Comparison of ENCODE assay signal across 1 cellular context in the genomic region with DNA sequence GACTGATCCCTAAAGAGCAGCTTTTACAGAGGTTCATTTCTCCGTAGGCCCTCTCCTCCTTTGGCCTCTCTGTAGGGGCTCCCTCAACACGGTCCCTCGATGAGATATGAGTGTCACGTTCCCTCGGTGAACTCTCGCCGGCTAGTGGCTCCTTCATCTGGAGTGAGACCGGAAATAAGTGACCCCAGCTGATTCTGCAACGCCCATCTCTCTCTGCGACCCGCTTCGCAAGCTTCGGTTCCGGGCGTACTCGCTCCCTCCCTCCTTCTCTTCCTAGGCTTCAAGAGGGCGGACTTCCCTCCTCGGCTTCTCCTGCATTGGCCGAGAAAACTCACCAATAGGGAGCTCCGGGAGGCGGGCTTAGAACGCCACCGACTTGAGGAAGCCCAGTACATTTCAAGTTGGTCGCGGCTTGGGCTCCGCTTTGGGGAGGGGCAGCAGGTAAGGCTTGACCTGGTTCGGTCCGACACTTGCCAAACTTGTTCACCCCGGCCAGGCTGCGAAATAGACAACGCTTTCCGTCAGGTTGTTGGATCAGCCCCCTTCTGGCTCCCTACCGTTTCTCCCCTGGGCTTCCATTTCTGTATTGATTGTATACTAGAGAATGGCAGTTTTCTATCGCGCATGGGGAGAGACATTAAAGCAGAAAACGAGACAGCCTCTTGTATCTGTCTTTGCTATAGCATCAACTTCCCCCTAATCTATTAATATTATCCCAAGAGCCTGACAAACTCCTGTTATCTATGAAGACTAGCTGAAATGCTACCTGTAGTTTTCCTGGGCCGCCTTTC.
TF ChIP-seq lines count a peak whose summit lies in the region.

A gene (minus strand): TSS at position 248 of the 791 bp plus-strand sequence. CDS start 2,816 bp downstream, outside the sequence.
A gene with protein sequence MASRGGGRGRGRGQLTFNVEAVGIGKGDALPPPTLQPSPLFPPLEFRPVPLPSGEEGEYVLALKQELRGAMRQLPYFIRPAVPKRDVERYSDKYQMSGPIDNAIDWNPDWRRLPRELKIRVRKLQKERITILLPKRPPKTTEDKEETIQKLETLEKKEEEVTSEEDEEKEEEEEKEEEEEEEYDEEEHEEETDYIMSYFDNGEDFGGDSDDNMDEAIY (plus strand): TSS at position 363 of the 791 bp plus-strand sequence. CDS start 10,176 bp downstream, outside the sequence.

TF ChIP-seq in HepG2, 621 proteins besides CTCF, POLR2A, EP300 and RAD21 (continued from another document and continues in another):
- TF ChIP-seq MAZ (IDR thresholded peaks at IDR 0.05; ENCODE audit: borderline replicate concordance, low read depth, low read length): peak; percentile 21; the same call in 1 of the 2 replicates
- TF ChIP-seq MAZ (CRISPR knock-in tag; IDR thresholded peaks at IDR 0.05; ENCODE audit: low read depth): 0 out of 2 replicates have a peak, but pooled peaks have one; percentile 52
- no peak for TF ChIP-seq ZNF589 (CRISPR knock-in tag; conservative IDR thresholded peaks at IDR 0.05)
- TF ChIP-seq NFKB2 (CRISPR knock-in tag; IDR thresholded peaks at IDR 0.05; ENCODE audit: borderline replicate concordance): 0 out of 2 replicates have a peak, but pooled peaks have one; percentile 18
- TF ChIP-seq TEAD3 (CRISPR knock-in tag; optimal IDR thresholded peaks at IDR 0.05; ENCODE audit: borderline replicate concordance): peak; percentile 61
- TF ChIP-seq HOXA3 (CRISPR knock-in tag; IDR thresholded peaks at IDR 0.05): peak; percentile 54; the same call in 1 of the 2 replicates
- TF ChIP-seq, protein P1, sequence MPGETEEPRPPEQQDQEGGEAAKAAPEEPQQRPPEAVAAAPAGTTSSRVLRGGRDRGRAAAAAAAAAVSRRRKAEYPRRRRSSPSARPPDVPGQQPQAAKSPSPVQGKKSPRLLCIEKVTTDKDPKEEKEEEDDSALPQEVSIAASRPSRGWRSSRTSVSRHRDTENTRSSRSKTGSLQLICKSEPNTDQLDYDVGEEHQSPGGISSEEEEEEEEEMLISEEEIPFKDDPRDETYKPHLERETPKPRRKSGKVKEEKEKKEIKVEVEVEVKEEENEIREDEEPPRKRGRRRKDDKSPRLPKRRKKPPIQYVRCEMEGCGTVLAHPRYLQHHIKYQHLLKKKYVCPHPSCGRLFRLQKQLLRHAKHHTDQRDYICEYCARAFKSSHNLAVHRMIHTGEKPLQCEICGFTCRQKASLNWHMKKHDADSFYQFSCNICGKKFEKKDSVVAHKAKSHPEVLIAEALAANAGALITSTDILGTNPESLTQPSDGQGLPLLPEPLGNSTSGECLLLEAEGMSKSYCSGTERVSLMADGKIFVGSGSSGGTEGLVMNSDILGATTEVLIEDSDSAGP (CRISPR knock-in tag; IDR thresholded peaks at IDR 0.05; ENCODE audit: borderline replicate concordance): peak; percentile 72; the same call in 1 of the 2 replicates
- TF ChIP-seq TCF12 (IDR thresholded peaks at IDR 0.05): no peak
- 0 out of 2 replicates have a peak, but pooled peaks have one; percentile 36 for TF ChIP-seq TCF12 (CRISPR knock-in tag; IDR thresholded peaks at IDR 0.05)
- TF ChIP-seq ARHGAP35 (CRISPR knock-in tag; IDR thresholded peaks at IDR 0.05; ENCODE audit: borderline replicate concordance): 0 out of 2 replicates have a peak, but pooled peaks have one; percentile 33
- TF ChIP-seq NFE2 (CRISPR knock-in tag; IDR thresholded peaks at IDR 0.05): no peak
- TF ChIP-seq ETV6 (CRISPR knock-in tag; conservative IDR thresholded peaks at IDR 0.05): peak; percentile 83
- TF ChIP-seq ZFP90 (CRISPR knock-in tag; IDR thresholded peaks at IDR 0.05; ENCODE audit: borderline replicate concordance): 0 out of 2 replicates have a peak, but pooled peaks have one; percentile 62
- TF ChIP-seq, protein P2, sequence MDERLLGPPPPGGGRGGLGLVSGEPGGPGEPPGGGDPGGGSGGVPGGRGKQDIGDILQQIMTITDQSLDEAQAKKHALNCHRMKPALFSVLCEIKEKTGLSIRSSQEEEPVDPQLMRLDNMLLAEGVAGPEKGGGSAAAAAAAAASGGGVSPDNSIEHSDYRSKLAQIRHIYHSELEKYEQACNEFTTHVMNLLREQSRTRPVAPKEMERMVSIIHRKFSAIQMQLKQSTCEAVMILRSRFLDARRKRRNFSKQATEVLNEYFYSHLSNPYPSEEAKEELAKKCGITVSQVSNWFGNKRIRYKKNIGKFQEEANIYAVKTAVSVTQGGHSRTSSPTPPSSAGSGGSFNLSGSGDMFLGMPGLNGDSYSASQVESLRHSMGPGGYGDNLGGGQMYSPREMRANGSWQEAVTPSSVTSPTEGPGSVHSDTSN (CRISPR knock-in tag; IDR thresholded peaks at IDR 0.05): no peak
- peak; percentile 95 for TF ChIP-seq ETV5 (CRISPR knock-in tag; IDR thresholded peaks at IDR 0.05; ENCODE audit: borderline replicate concordance)
- TF ChIP-seq ZNF33A (CRISPR knock-in tag; IDR thresholded peaks at IDR 0.05; ENCODE audit: borderline replicate concordance): no peak
- TF ChIP-seq ZNF225 (CRISPR knock-in tag; IDR thresholded peaks at IDR 0.05): no peak
- TF ChIP-seq GABPB1 (CRISPR knock-in tag; IDR thresholded peaks at IDR 0.05): peak; percentile 82
- TF ChIP-seq, protein P3, sequence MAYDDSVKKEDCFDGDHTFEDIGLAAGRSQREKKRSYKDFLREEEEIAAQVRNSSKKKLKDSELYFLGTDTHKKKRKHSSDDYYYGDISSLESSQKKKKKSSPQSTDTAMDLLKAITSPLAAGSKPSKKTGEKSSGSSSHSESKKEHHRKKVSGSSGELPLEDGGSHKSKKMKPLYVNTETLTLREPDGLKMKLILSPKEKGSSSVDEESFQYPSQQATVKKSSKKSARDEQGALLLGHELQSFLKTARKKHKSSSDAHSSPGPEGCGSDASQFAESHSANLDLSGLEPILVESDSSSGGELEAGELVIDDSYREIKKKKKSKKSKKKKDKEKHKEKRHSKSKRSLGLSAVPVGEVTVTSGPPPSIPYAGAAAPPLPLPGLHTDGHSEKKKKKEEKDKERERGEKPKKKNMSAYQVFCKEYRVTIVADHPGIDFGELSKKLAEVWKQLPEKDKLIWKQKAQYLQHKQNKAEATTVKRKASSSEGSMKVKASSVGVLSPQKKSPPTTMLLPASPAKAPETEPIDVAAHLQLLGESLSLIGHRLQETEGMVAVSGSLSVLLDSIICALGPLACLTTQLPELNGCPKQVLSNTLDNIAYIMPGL (CRISPR knock-in tag; IDR thresholded peaks at IDR 0.05; ENCODE audit: borderline replicate concordance in 1 of 2, low read depth in 1 of 2): peak; percentile 62 to 76; a peak in 3 of 4 replicates
- 0 out of 2 replicates have a peak, but pooled peaks have one; percentile 10 for TF ChIP-seq SOX5 (CRISPR knock-in tag; IDR thresholded peaks at IDR 0.05; ENCODE audit: borderline replicate concordance)
- TF ChIP-seq ATF1 (CRISPR knock-in tag; IDR thresholded peaks at IDR 0.05): peak; percentile 52; the same call in 1 of the 2 replicates
- TF ChIP-seq RBM39 (IDR thresholded peaks at IDR 0.05; ENCODE audit: low read depth, low read length, poor library complexity, severe bottlenecking): no peak
- peak; percentile 56 for TF ChIP-seq GABPA (IDR thresholded peaks at IDR 0.05; ENCODE audit: low read depth, low read length)
- peak; percentile 87 for TF ChIP-seq GABPA (CRISPR knock-in tag; IDR thresholded peaks at IDR 0.05; ENCODE audit: low read depth)
- TF ChIP-seq, protein P4, sequence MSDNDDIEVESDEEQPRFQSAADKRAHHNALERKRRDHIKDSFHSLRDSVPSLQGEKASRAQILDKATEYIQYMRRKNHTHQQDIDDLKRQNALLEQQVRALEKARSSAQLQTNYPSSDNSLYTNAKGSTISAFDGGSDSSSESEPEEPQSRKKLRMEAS (IDR thresholded peaks at IDR 0.05): peak; percentile 44; the same call in 1 of the 2 replicates
- peak; percentile 14; the same call in 1 of the 2 replicates for TF ChIP-seq RCOR2 (CRISPR knock-in tag; IDR thresholded peaks at IDR 0.05)
- TF ChIP-seq, protein P5, sequence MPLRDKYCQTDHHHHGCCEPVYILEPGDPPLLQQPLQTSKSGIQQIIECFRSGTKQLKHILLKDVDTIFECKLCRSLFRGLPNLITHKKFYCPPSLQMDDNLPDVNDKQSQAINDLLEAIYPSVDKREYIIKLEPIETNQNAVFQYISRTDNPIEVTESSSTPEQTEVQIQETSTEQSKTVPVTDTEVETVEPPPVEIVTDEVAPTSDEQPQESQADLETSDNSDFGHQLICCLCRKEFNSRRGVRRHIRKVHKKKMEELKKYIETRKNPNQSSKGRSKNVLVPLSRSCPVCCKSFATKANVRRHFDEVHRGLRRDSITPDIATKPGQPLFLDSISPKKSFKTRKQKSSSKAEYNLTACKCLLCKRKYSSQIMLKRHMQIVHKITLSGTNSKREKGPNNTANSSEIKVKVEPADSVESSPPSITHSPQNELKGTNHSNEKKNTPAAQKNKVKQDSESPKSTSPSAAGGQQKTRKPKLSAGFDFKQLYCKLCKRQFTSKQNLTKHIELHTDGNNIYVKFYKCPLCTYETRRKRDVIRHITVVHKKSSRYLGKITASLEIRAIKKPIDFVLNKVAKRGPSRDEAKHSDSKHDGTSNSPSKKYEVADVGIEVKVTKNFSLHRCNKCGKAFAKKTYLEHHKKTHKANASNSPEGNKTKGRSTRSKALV (CRISPR knock-in tag; IDR thresholded peaks at IDR 0.05): peak; percentile 82; the same call in 1 of the 2 replicates
- TF ChIP-seq, protein P6, sequence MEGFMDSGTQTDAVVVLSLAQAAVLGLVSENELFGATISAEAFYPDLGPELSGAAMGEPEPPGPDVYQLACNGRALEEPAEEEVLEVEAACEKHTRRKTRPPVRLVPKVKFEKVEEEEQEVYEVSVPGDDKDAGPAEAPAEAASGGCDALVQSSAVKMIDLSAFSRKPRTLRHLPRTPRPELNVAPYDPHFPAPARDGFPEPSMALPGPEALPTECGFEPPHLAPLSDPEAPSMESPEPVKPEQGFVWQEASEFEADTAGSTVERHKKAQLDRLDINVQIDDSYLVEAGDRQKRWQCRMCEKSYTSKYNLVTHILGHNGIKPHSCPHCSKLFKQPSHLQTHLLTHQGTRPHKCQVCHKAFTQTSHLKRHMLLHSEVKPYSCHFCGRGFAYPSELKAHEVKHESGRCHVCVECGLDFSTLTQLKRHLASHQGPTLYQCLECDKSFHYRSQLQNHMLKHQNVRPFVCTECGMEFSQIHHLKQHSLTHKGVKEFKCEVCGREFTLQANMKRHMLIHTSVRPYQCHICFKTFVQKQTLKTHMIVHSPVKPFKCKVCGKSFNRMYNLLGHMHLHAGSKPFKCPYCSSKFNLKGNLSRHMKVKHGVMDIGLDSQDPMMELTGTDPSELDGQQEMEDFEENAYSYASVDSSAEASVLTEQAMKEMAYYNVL (CRISPR knock-in tag; IDR thresholded peaks at IDR 0.05; ENCODE audit: borderline replicate concordance): peak; percentile 63; the same call in 1 of the 2 replicates
- TF ChIP-seq ATF7-NPFF (CRISPR knock-in tag; IDR thresholded peaks at IDR 0.05; ENCODE audit: low read depth): peak; percentile 70; the same call in 1 of the 2 replicates
- 0 out of 2 replicates have a peak, but pooled peaks have one; percentile 49 for TF ChIP-seq KLF11 (CRISPR knock-in tag; IDR thresholded peaks at IDR 0.05)
- 0 out of 2 replicates have a peak, but pooled peaks have one; percentile 41 for TF ChIP-seq HOXA5 (CRISPR knock-in tag; IDR thresholded peaks at IDR 0.05)
- TF ChIP-seq, protein P7, sequence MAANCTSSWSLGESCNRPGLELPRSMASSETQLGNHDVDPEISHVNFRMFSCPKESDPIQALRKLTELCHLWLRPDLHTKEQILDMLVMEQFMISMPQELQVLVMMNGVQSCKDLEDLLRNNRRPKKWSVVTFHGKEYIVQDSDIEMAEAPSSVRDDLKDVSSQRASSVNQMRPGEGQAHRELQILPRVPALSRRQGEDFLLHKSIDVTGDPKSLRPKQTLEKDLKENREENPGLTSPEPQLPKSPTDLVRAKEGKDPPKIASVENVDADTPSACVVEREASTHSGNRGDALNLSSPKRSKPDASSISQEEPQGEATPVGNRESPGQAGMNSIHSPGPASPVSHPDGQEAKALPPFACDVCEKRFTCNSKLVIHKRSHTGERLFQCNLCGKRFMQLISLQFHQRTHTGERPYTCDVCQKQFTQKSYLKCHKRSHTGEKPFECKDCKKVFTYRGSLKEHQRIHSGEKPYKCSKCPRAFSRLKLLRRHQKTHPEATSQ (CRISPR knock-in tag; IDR thresholded peaks at IDR 0.05; ENCODE audit: borderline replicate concordance): 0 out of 2 replicates have a peak, but pooled peaks have one; percentile 27
- peak; percentile 44; the same call in 1 of the 2 replicates for TF ChIP-seq RARA (CRISPR knock-in tag; IDR thresholded peaks at IDR 0.05)
- TF ChIP-seq, protein P8, sequence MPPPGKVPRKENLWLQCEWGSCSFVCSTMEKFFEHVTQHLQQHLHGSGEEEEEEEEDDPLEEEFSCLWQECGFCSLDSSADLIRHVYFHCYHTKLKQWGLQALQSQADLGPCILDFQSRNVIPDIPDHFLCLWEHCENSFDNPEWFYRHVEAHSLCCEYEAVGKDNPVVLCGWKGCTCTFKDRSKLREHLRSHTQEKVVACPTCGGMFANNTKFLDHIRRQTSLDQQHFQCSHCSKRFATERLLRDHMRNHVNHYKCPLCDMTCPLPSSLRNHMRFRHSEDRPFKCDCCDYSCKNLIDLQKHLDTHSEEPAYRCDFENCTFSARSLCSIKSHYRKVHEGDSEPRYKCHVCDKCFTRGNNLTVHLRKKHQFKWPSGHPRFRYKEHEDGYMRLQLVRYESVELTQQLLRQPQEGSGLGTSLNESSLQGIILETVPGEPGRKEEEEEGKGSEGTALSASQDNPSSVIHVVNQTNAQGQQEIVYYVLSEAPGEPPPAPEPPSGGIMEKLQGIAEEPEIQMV (CRISPR knock-in tag; IDR thresholded peaks at IDR 0.05; ENCODE audit: low read depth): no peak
- TF ChIP-seq NFYC (CRISPR knock-in tag; IDR thresholded peaks at IDR 0.05): peak; percentile 81
- no peak for TF ChIP-seq RFX5 (IDR thresholded peaks at IDR 0.05; ENCODE audit: low read depth, low read length)
- TF ChIP-seq SPEN (CRISPR knock-in tag; IDR thresholded peaks at IDR 0.05; ENCODE audit: low read depth): 0 out of 2 replicates have a peak, but pooled peaks have one; percentile 26
- TF ChIP-seq PHF21A (CRISPR knock-in tag; IDR thresholded peaks at IDR 0.05): peak; percentile 49; the same call in 1 of the 2 replicates
- peak; percentile 73 for TF ChIP-seq POGZ (CRISPR knock-in tag; IDR thresholded peaks at IDR 0.05)
- TF ChIP-seq KLF9 (CRISPR knock-in tag; IDR thresholded peaks at IDR 0.05; ENCODE audit: low read depth): no peak
- TF ChIP-seq, protein P9, sequence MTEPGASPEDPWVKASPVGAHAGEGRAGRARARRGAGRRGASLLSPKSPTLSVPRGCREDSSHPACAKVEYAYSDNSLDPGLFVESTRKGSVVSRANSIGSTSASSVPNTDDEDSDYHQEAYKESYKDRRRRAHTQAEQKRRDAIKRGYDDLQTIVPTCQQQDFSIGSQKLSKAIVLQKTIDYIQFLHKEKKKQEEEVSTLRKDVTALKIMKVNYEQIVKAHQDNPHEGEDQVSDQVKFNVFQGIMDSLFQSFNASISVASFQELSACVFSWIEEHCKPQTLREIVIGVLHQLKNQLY (CRISPR knock-in tag; IDR thresholded peaks at IDR 0.05): peak; percentile 66; the same call in 1 of the 2 replicates
- peak; percentile 18; the same call in 1 of the 2 replicates for TF ChIP-seq ZNF335 (CRISPR knock-in tag; IDR thresholded peaks at IDR 0.05)
- peak; percentile 47; the same call in 1 of the 2 replicates for TF ChIP-seq HIVEP1 (CRISPR knock-in tag; IDR thresholded peaks at IDR 0.05)
- peak; percentile 80 for TF ChIP-seq ZFX (CRISPR knock-in tag; IDR thresholded peaks at IDR 0.05; ENCODE audit: low read depth)
- TF ChIP-seq ATM (IDR thresholded peaks at IDR 0.05; ENCODE audit: borderline replicate concordance): no peak
- peak; percentile 62 for TF ChIP-seq ZNF501 (CRISPR knock-in tag; IDR thresholded peaks at IDR 0.05)
- 0 out of 2 replicates have a peak, but pooled peaks have one; percentile 5 for TF ChIP-seq BCL6 (CRISPR knock-in tag; IDR thresholded peaks at IDR 0.05)
- no peak for TF ChIP-seq PHF5A (CRISPR knock-in tag; IDR thresholded peaks at IDR 0.05; ENCODE audit: low read depth, unreplicated experiment)
- TF ChIP-seq SMAD3 (CRISPR knock-in tag; IDR thresholded peaks at IDR 0.05): peak; percentile 59; the same call in 1 of the 2 replicates
- TF ChIP-seq SRSF9 (IDR thresholded peaks at IDR 0.05; ENCODE audit: borderline replicate concordance, insufficient read depth, low read depth, low read length, poor library complexity, severe bottlenecking): no peak
